Comparison of ENCODE assay signal across 31 cellular contexts in the genomic region with DNA sequence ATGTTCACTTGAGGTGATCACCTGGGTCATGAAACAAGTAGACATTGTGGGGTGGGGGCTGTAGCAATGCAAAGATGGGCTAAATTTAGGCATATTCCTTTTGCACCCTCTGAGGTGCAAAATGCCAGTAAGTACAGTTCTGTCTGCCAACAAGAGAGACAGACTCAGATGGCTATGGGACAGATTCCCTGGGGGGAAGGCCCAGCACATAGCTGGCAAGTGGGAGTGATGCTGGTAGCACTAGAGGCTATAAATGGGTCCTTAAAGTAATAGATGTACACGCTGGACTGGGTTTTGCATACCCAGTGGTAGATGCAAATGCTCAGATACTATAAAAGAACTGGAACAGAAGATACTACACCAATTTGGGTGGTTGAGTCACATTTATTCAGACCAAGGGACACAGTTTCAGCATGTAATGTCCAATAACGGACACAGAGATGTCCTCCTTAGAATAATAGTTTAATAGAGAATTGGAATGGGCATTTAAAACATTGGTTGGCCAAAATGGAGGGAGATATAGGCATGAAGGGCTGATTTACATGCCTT.
"Had no signal": no experiment of that assay in that cellular context is flagged by ENCODE, and none has a peak within 500 bp of the region (broad histone marks: within the 10 kb centered on the region; RNA-seq: fewer than 3 reads in every experiment).

No MANE protein-coding gene starts in this region.

- H3K27ac ChIP-seq: breast epithelium, left lung, neutrophil, pancreas, psoas muscle, stomach, suprapubic skin, tibial nerve had no signal

- H3K27ac Mint-ChIP-seq: activated B cell treated with CpG ODN at 0.5 μM for 24 hours; activated CD8-positive, alpha-beta T cell treated with anti-CD3 and anti-CD28 coated beads for 36 hours; activated naive CD8-positive, alpha-beta T cell treated with anti-CD3 and anti-CD28 coated beads, Interleukin-2, amount 50 U/mL, for 24 hours; activated T-helper 17 cell treated with anti-CD3 and anti-CD28 coated beads, Interleukin-2, amount 50 U/mL, for 72 hours; dendritic cell treated with granulocyte-macrophage colony-stimulating factor and Interleukin-4, amounts not matched to agents 40 ng/mL and 50 ng/mL, for 4 days; immature natural killer cell; nephron progenitor cell; stimulated activated naive B cell treated with anti-CD40 and anti-IgM and Interleukin-4, amounts not matched to agents 10 μg/mL and 1 μg/mL and 100 μg/mL, for 72 hours; T-helper 2 cell treated with Interferon-gamma antibody and Interleukin-4, amounts not matched to agents 5 μg/mL and 100 μg/mL, for 36 hours had no signal

- H3K4me3 ChIP-seq: breast epithelium, left lung, pancreas, psoas muscle, stomach, suprapubic skin, tibial nerve had no signal

- H3K36me3 ChIP-seq: breast epithelium, left lung, neutrophil, pancreas, stomach, suprapubic skin, tibial nerve had no signal

- H3K9me3 Mint-ChIP-seq: central memory CD8-positive, alpha-beta T cell had no signal

- H3K36me3 Mint-ChIP-seq: immature natural killer cell had no signal

- H3K4me1 Mint-ChIP-seq: activated naive CD8-positive, alpha-beta T cell treated with anti-CD3 and anti-CD28 coated beads, Interleukin-2, amount 50 U/mL, for 24 hours; activated T-helper 17 cell treated with anti-CD3 and anti-CD28 coated beads, Interleukin-2, amount 50 U/mL, for 72 hours; central memory CD8-positive, alpha-beta T cell; immature natural killer cell had no signal

- H3K27me3 ChIP-seq: breast epithelium, left lung, neutrophil, pancreas, stomach, suprapubic skin, tibial nerve had no signal

- H3K4me1 ChIP-seq: breast epithelium, left lung, pancreas, psoas muscle, suprapubic skin, tibial nerve had no signal

- H3K4me3 Mint-ChIP-seq: activated B cell treated with CpG ODN at 0.5 μM for 24 hours; activated CD8-positive, alpha-beta T cell treated with anti-CD3 and anti-CD28 coated beads for 36 hours; activated naive CD8-positive, alpha-beta T cell treated with anti-CD3 and anti-CD28 coated beads, Interleukin-2, amount 50 U/mL, for 24 hours; activated T-cell treated with anti-CD3 and anti-CD28 coated beads, Interleukin-2, amount 50 U/mL, for 4 hours; activated T-helper 17 cell treated with anti-CD3 and anti-CD28 coated beads, Interleukin-2, amount 50 U/mL, for 72 hours; central memory CD8-positive, alpha-beta T cell; dendritic cell treated with granulocyte-macrophage colony-stimulating factor and Interleukin-4, amounts not matched to agents 40 ng/mL and 50 ng/mL, for 4 days; immature natural killer cell; nephron progenitor cell; stimulated activated naive B cell treated with anti-CD40 and anti-IgM and Interleukin-4, amounts not matched to agents 10 μg/mL and 1 μg/mL and 100 μg/mL, for 72 hours; T-helper 2 cell treated with Interferon-gamma antibody and Interleukin-4, amounts not matched to agents 5 μg/mL and 100 μg/mL, for 36 hours had no signal

- H3K9me3 ChIP-seq: breast epithelium, pancreas, suprapubic skin had no signal

- ATAC-seq: activated CD8-positive, alpha-beta T cell treated with anti-CD3 and anti-CD28 coated beads for 36 hours; activated naive CD8-positive, alpha-beta T cell treated with anti-CD3 and anti-CD28 coated beads, Interleukin-2, amount 50 U/mL, for 24 hours; activated T-cell treated with anti-CD3 and anti-CD28 coated beads, Interleukin-2, amount 50 U/mL, for 4 hours; activated T-helper 17 cell treated with anti-CD3 and anti-CD28 coated beads, Interleukin-2, amount 50 U/mL, for 72 hours; left lung; pancreas; stimulated activated naive B cell treated with anti-CD40 and anti-IgM and Interleukin-4, amounts not matched to agents 10 μg/mL and 1 μg/mL and 100 μg/mL, for 72 hours had no signal

- H3K27me3 Mint-ChIP-seq: dendritic cell treated with granulocyte-macrophage colony-stimulating factor and Interleukin-4, amounts not matched to agents 40 ng/mL and 50 ng/mL, for 4 days; stimulated activated naive B cell treated with anti-CD40 and anti-IgM and Interleukin-4, amounts not matched to agents 10 μg/mL and 1 μg/mL and 100 μg/mL, for 72 hours had no signal

- DNase-seq: activated B cell treated with CpG ODN at 0.5 μM for 24 hours; activated CD4-positive, alpha-beta T cell treated with anti-CD3 and anti-CD28 coated beads, Interleukin-2, amount 50 U/mL, for 1 hour; activated CD8-positive, alpha-beta T cell treated with anti-CD3 and anti-CD28 coated beads for 36 hours; activated gamma-delta T cell treated with Interleukin-2 at 50 U/mL for 16 hours; activated naive CD4-positive, alpha-beta T cell treated with anti-CD3 and anti-CD28 coated beads, Interleukin-2, amount 50 U/mL, for 16 hours; activated naive CD8-positive, alpha-beta T cell treated with anti-CD3 and anti-CD28 coated beads, Interleukin-2, amount 50 U/mL, for 24 hours; activated T-cell treated with anti-CD3 and anti-CD28 coated beads, Interleukin-2, amount 50 U/mL, for 4 hours; amygdala; effector CD4-positive, alpha-beta T cell; glutamatergic neuron; hypothalamus; immature natural killer cell; left lung; nephron progenitor cell; pancreas; psoas muscle; stimulated activated CD4-positive, alpha-beta T cell treated with anti-CD3 and anti-CD28 coated beads, Interleukin-15, amount 100 ng/mL, for 24 hours; stimulated activated CD4-positive, alpha-beta T cell treated with anti-CD3 and anti-CD28 coated beads, Interleukin-2, amount 100 ng/mL, for 24 hours; stimulated activated naive B cell treated with anti-CD40 and anti-IgM and Interleukin-4, amounts not matched to agents 10 μg/mL and 1 μg/mL and 100 μg/mL, for 72 hours; stomach; T-helper 1 cell had no signal

- FAIRE-seq: endometrium, frontal cortex, pancreas had no signal
